ENCODE assay signal across 8 cellular contexts in the genomic region with DNA sequence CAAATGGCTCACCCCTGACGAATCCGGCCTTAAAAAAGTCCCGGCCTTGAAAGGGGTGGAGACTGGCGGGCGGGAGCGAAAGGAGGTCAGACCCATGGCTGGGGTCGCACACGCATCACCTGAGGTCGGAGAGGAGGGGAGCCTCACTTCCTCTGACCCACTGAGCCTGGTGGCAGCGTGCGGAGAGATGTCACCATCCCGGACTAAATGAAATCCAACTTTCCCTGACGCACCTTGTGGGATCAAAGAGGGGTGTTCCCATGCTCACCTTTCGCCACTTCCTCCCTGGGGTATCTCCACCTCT. TPM values are rescaled to one million over a fixed set of nuclear protein-coding genes. Genes with fewer than 3 reads are reported as not detected.
DNase-seq lines count a peak whose midpoint lies in the region; ATAC-seq, FAIRE-seq and TF ChIP-seq lines count a peak whose summit lies in the region.

No MANE protein-coding gene starts in this region.

- no peaks in the 10 kb centered on the region for H3K9me3 Mint-ChIP-seq in WTC11

- TF ChIP-seq CTCF in WTC11 (IDR thresholded peaks at IDR 0.05) (no peak), gastroesophageal sphincter (IDR thresholded peaks at IDR 0.05) (no peak)

- H3K4me1 Mint-ChIP-seq in WTC11: peaks cover 37% of the 10 kb centered on the region

- H3K27ac Mint-ChIP-seq in WTC11: peak overlapping the region; percentile 85

- H3K4me3 ChIP-seq in gastroesophageal sphincter (peak overlapping the region; percentile 65 to 69), small intestine (ENCODE audit: low read depth in 1 of 2, low read length in 2 of 2) (peak overlapping the region; percentile 50 to 84)

- POLR2A ChIA-PET in WTC11 (lab: Charles Lee): no interaction called here

- 12% methylated on average over 8 of the region's 14 CpGs; no CpG with 5 or more reads in 1 of the 2 donors for WGBS in gastroesophageal sphincter (ENCODE audit: low coverage in 1 of 2), 2 donors
- WGBS in small intestine, 3 donors: 2 to 6% (median 3%) methylated on average over 14 of the region's 14 CpGs

- TF ChIP-seq POLR2A in gastroesophageal sphincter (IDR thresholded peaks at IDR 0.05): no peak

- FAIRE-seq in small intestine (lab: Jason Lieb, UNC): no peak

- no peaks in the 10 kb centered on the region for H3K9me3 ChIP-seq in gastroesophageal sphincter
- no peaks in the 10 kb centered on the region for H3K9me3 ChIP-seq in small intestine (ENCODE audit: control insufficient read depth, low read depth)

- no peak for TF ChIP-seq EP300 in gastroesophageal sphincter (IDR thresholded peaks at IDR 0.05)

- H3K36me3 ChIP-seq in gastroesophageal sphincter: peaks cover 0 to 19% of the 10 kb centered on the region in 2 donors
- no peaks in the 10 kb centered on the region for H3K36me3 ChIP-seq in small intestine (ENCODE audit: control insufficient read depth in 2 of 2, insufficient read depth in 2 of 2, low read length in 2 of 2)

- peaks cover 17% of the 10 kb centered on the region for H3K36me3 Mint-ChIP-seq in WTC11

- CTCF ChIA-PET in WTC11 (lab: Charles Lee): interaction anchor here (0.9 kb wide), 1 partner anchor 36 kb away, joined by 3 read pairs; a partner anchor contains a TSS

- peak; percentile 35 for ATAC-seq in WTC11
- ATAC-seq in gastroesophageal sphincter: no peak
- ATAC-seq in GM19397 (IDR thresholded peaks at IDR 0.05; ENCODE audit: unreplicated experiment): no peak
- no peak for ATAC-seq in HG02870 (IDR thresholded peaks at IDR 0.05; ENCODE audit: unreplicated experiment)

- peaks cover 16% of the 10 kb centered on the region; the same call in 1 of the 2 replicates for H3K27me3 Mint-ChIP-seq in WTC11 (ENCODE audit: low read depth)

- H3K27ac ChIP-seq in gastroesophageal sphincter (peak overlapping the region; percentile 43 to 95 (median 91)), small intestine (ENCODE audit: low read depth in 1 of 2, low read length in 1 of 2) (peak overlapping the region in 1 of 2 donors; percentile 75)

- H3K4me1 ChIP-seq in gastroesophageal sphincter (peaks cover 2 to 48% (median 38%) of the 10 kb centered on the region in 3 donors), small intestine (ENCODE audit: control insufficient read depth in 2 of 2, insufficient read depth in 1 of 2, low read depth in 1 of 2, low read length in 1 of 2) (peaks cover 0 to 6% of the 10 kb centered on the region in 2 donors)

- DNase-seq in NCI-H1105 (lab: John Stamatoyannopoulos, UW) (peak; percentile 31), NCI-H1105 treated with DMSO at 0.1 percent for 48 hours (lab: John Stamatoyannopoulos, UW) (no peak), WTC11 (ENCODE audit: low spot score) (peak; percentile 61), small intestine (no peak), A172 (ENCODE audit: low spot score) (no peak)

- no peaks in the 10 kb centered on the region for H3K27me3 ChIP-seq in gastroesophageal sphincter
- H3K27me3 ChIP-seq in small intestine (ENCODE audit: control insufficient read depth in 2 of 2, insufficient read depth in 2 of 2, low read length in 2 of 2): no peaks in the 10 kb centered on the region

- H3K4me3 Mint-ChIP-seq in WTC11: peak overlapping the region; percentile 90

TF ChIP-seq in WTC11, 78 proteins besides CTCF, POLR2A, EP300 and RAD21:
- TF ChIP-seq, protein P1, sequence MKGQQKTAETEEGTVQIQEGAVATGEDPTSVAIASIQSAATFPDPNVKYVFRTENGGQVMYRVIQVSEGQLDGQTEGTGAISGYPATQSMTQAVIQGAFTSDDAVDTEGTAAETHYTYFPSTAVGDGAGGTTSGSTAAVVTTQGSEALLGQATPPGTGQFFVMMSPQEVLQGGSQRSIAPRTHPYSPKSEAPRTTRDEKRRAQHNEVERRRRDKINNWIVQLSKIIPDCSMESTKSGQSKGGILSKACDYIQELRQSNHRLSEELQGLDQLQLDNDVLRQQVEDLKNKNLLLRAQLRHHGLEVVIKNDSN (CRISPR knock-in tag; IDR thresholded peaks at IDR 0.05): 0 out of 2 replicates have a peak, but pooled peaks have one; percentile 27
- TF ChIP-seq NR2C2 (CRISPR knock-in tag; IDR thresholded peaks at IDR 0.05) (peak; percentile 30; the same call in 1 of the 2 replicates), CBFB (CRISPR knock-in tag; IDR thresholded peaks at IDR 0.05; ENCODE audit: low read depth) (no peak)

RNA-seq across cellular contexts. Expression of a gene that starts 0.7 kb away (rescaled TPM):
- total RNA-seq in WTC11 (2021) (30.4 to 32.8 TPM (median 31.9 TPM) in 3 replicates), gastroesophageal sphincter (10 to 100 TPM; 20.9 to 38.7 (median 29.1) TPM)
- polyA plus RNA-seq in small intestine: 1 to 10 TPM in 2 of 3 donors, under 1 TPM in 1; 0.89 to 9.4 (median 3.2) TPM
- 19.2 and 28.6 TPM in 2 replicates for total RNA-seq in A172 (2014; rRNA removed; shearing (Covaris generic))

RNA-seq across cellular contexts. Expression of a gene that starts 36.2 kb away (rescaled TPM):
- total RNA-seq in WTC11 (2021) (0.23 to 0.37 TPM (median 0.32 TPM) in 3 replicates), gastroesophageal sphincter (under 1 TPM in 1 of 4 donors, not detected in 3; 0.13 TPM)
- under 1 TPM in 1 of 3 donors, not detected in 2; 0.19 TPM for polyA plus RNA-seq in small intestine
- not detected in 2 replicates for total RNA-seq in A172 (2014; rRNA removed; shearing (Covaris generic))

RNA-seq across cellular contexts. Expression of a gene that starts 38.4 kb away (rescaled TPM):
- total RNA-seq in WTC11 (2021) (10.7 to 11.2 TPM (median 11.0 TPM) in 3 replicates), gastroesophageal sphincter (10 to 100 TPM; 17.0 to 74.8 (median 43.4) TPM)
- polyA plus RNA-seq in small intestine: 10 to 100 TPM in 1 of 3 donors, 1 to 10 TPM in 2; 7.4 to 10.3 (median 7.6) TPM
- 29.8 and 33.3 TPM in 2 replicates for total RNA-seq in A172 (2014; rRNA removed; shearing (Covaris generic))

Comparison
In these comparisons a context has a peak if more than half of its experiments do, and no peak if none do; other contexts are left out.
1. DNase-seq: peak in NCI-H1105 (single experiment) and WTC11 (single experiment); none in NCI-H1105 treated with DMSO at 0.1 percent for 48 hours (single experiment), small intestine (single experiment) and A172 (single experiment).